36 cellular contexts compared by ENCODE assay signal in genomic region chr9:120528834-120529233, GRCh38.
"Had no signal": no experiment of that assay in that cellular context is flagged by ENCODE, and none has a peak within 500 bp of the region (broad histone marks: within the 10 kb centered on the region; RNA-seq: fewer than 3 reads in every experiment).

No MANE protein-coding gene starts in this region.

- ATAC-seq: activated CD4-positive, alpha-beta T cell treated with anti-CD3 and anti-CD28 coated beads for 36 hours; left colon; naive thymus-derived CD4-positive, alpha-beta T cell; pancreas; stimulated activated memory B cell treated with anti-CD40 and anti-IgM and Interleukin-4, amounts not matched to agents 10 μg/mL and 1 μg/mL and 100 μg/mL, for 72 hours; stimulated activated naive CD8-positive, alpha-beta T cell treated with anti-CD3 and anti-CD28 coated beads, Interleukin-15, amount 100 ng/mL, for 72 hours; T-cell had no signal

- H3K4me1 ChIP-seq: colonic mucosa, pancreas, prostate gland had no signal

- H3K9me3 ChIP-seq: adrenal gland, colonic mucosa, pancreas, prostate gland, upper lobe of left lung, vagina had no signal

- H3K27ac ChIP-seq: adrenal gland, cardiac muscle cell, colonic mucosa, pancreas, prostate gland, vagina had no signal

- H3K9me3 Mint-ChIP-seq: activated naive CD4-positive, alpha-beta T cell treated with anti-CD3 and anti-CD28 coated beads for 36 hours; activated naive CD8-positive, alpha-beta T cell treated with anti-CD3 and anti-CD28 coated beads for 36 hours; brain; immature natural killer cell; stimulated activated naive CD8-positive, alpha-beta T cell treated with anti-CD3 and anti-CD28 coated beads, Interleukin-15, amount 100 ng/mL, for 72 hours; T-cell; T-helper 2 cell treated with Interferon-gamma antibody and Interleukin-4, amounts not matched to agents 5 μg/mL and 100 μg/mL, for 36 hours had no signal

- H3K27me3 Mint-ChIP-seq: activated CD4-positive, alpha-beta T cell treated with anti-CD3 and anti-CD28 coated beads for 36 hours; activated naive CD8-positive, alpha-beta T cell treated with anti-CD3 and anti-CD28 coated beads for 36 hours; brain; naive thymus-derived CD4-positive, alpha-beta T cell; stimulated activated memory B cell treated with anti-CD40 and anti-IgM and Interleukin-4, amounts not matched to agents 10 μg/mL and 1 μg/mL and 100 μg/mL, for 72 hours; stimulated activated naive CD8-positive, alpha-beta T cell treated with anti-CD3 and anti-CD28 coated beads, Interleukin-15, amount 100 ng/mL, for 72 hours; T-cell had no signal

- H3K4me3 Mint-ChIP-seq: activated CD4-positive, alpha-beta T cell treated with anti-CD3 and anti-CD28 coated beads for 36 hours; activated naive CD4-positive, alpha-beta T cell treated with anti-CD3 and anti-CD28 coated beads for 36 hours; activated naive CD8-positive, alpha-beta T cell treated with anti-CD3 and anti-CD28 coated beads for 36 hours; brain; immature natural killer cell; naive thymus-derived CD4-positive, alpha-beta T cell; stimulated activated memory B cell treated with anti-CD40 and anti-IgM and Interleukin-4, amounts not matched to agents 10 μg/mL and 1 μg/mL and 100 μg/mL, for 72 hours; stimulated activated naive CD8-positive, alpha-beta T cell treated with anti-CD3 and anti-CD28 coated beads, Interleukin-15, amount 100 ng/mL, for 72 hours; T-cell; T-helper 2 cell treated with Interferon-gamma antibody and Interleukin-4, amounts not matched to agents 5 μg/mL and 100 μg/mL, for 36 hours had no signal

- DNase-seq: activated CD4-positive, alpha-beta T cell treated with anti-CD3 and anti-CD28 coated beads for 36 hours; activated CD4-positive, CD25-positive, alpha-beta regulatory T cell; activated CD8-positive, alpha-beta memory T cell treated with anti-CD3 and anti-CD28 coated beads for 24 hours; activated effector memory CD4-positive, alpha-beta T cell treated with Interleukin-2 at 50 U/mL for 16 hours; activated naive CD4-positive, alpha-beta T cell treated with anti-CD3 and anti-CD28 coated beads for 36 hours; activated naive CD8-positive, alpha-beta T cell treated with anti-CD3 and anti-CD28 coated beads for 36 hours; adrenal gland; aorta; cerebellar nuclear complex; colonic mucosa; effector memory CD4-positive, alpha-beta T cell; erythroblast; head of caudate nucleus; hypothalamus; immature natural killer cell; kidney; left colon; midbrain; naive thymus-derived CD4-positive, alpha-beta T cell; nucleus accumbens; pancreas; retina; stimulated activated CD4-positive, alpha-beta T cell treated with anti-CD3 and anti-CD28 coated beads, Interleukin-1b, Interleukin-23, amount 100 ng/mL, for 48 hours; stimulated activated CD4-positive, alpha-beta T cell treated with anti-CD3 and anti-CD28 coated beads, Interleukin-4, amount 100 ng/mL, for 4 hours; stimulated activated CD8-positive, alpha-beta memory T cell treated with anti-CD3 and anti-CD28 coated beads, Interleukin-4, amount 100 ng/mL, for 48 hours; stimulated activated naive CD8-positive, alpha-beta T cell treated with anti-CD3 and anti-CD28 coated beads, Interleukin-15, amount 100 ng/mL, for 72 hours; substantia nigra; T-cell had no signal

- H3K4me1 Mint-ChIP-seq: activated CD4-positive, alpha-beta T cell treated with anti-CD3 and anti-CD28 coated beads for 36 hours; activated naive CD8-positive, alpha-beta T cell treated with anti-CD3 and anti-CD28 coated beads for 36 hours; brain; stimulated activated memory B cell treated with anti-CD40 and anti-IgM and Interleukin-4, amounts not matched to agents 10 μg/mL and 1 μg/mL and 100 μg/mL, for 72 hours; stimulated activated naive CD8-positive, alpha-beta T cell treated with anti-CD3 and anti-CD28 coated beads, Interleukin-15, amount 100 ng/mL, for 72 hours had no signal

- H3K27ac Mint-ChIP-seq: activated CD4-positive, alpha-beta T cell treated with anti-CD3 and anti-CD28 coated beads for 36 hours; activated naive CD4-positive, alpha-beta T cell treated with anti-CD3 and anti-CD28 coated beads for 36 hours; activated naive CD8-positive, alpha-beta T cell treated with anti-CD3 and anti-CD28 coated beads for 36 hours; naive thymus-derived CD4-positive, alpha-beta T cell; stimulated activated memory B cell treated with anti-CD40 and anti-IgM and Interleukin-4, amounts not matched to agents 10 μg/mL and 1 μg/mL and 100 μg/mL, for 72 hours; stimulated activated naive CD8-positive, alpha-beta T cell treated with anti-CD3 and anti-CD28 coated beads, Interleukin-15, amount 100 ng/mL, for 72 hours; T-cell; T-helper 2 cell treated with Interferon-gamma antibody and Interleukin-4, amounts not matched to agents 5 μg/mL and 100 μg/mL, for 36 hours had no signal

- H3K27me3 ChIP-seq: adrenal gland, cardiac muscle cell, colonic mucosa, pancreas, upper lobe of left lung, vagina had no signal

- H3K4me3 ChIP-seq: adrenal gland, cardiac muscle cell, colonic mucosa, pancreas, prostate gland, smooth muscle cell, upper lobe of left lung, vagina had no signal
